2 cellular contexts compared by ENCODE assay signal in genomic region chr12:15423629-15424028, GRCh38.
TF ChIP-seq lines count a peak whose summit lies in the region.

No MANE protein-coding gene starts in this region.

TF ChIP-seq in GM23338, 12 proteins besides CTCF, POLR2A, EP300 and RAD21:
- TF ChIP-seq, protein P1, sequence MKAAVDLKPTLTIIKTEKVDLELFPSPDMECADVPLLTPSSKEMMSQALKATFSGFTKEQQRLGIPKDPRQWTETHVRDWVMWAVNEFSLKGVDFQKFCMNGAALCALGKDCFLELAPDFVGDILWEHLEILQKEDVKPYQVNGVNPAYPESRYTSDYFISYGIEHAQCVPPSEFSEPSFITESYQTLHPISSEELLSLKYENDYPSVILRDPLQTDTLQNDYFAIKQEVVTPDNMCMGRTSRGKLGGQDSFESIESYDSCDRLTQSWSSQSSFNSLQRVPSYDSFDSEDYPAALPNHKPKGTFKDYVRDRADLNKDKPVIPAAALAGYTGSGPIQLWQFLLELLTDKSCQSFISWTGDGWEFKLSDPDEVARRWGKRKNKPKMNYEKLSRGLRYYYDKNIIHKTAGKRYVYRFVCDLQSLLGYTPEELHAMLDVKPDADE (IDR thresholded peaks at IDR 0.05): no peak
- no peak for TF ChIP-seq ZNF462 (CRISPR knock-in tag; IDR thresholded peaks at IDR 0.05)
- TF ChIP-seq, protein P2, sequence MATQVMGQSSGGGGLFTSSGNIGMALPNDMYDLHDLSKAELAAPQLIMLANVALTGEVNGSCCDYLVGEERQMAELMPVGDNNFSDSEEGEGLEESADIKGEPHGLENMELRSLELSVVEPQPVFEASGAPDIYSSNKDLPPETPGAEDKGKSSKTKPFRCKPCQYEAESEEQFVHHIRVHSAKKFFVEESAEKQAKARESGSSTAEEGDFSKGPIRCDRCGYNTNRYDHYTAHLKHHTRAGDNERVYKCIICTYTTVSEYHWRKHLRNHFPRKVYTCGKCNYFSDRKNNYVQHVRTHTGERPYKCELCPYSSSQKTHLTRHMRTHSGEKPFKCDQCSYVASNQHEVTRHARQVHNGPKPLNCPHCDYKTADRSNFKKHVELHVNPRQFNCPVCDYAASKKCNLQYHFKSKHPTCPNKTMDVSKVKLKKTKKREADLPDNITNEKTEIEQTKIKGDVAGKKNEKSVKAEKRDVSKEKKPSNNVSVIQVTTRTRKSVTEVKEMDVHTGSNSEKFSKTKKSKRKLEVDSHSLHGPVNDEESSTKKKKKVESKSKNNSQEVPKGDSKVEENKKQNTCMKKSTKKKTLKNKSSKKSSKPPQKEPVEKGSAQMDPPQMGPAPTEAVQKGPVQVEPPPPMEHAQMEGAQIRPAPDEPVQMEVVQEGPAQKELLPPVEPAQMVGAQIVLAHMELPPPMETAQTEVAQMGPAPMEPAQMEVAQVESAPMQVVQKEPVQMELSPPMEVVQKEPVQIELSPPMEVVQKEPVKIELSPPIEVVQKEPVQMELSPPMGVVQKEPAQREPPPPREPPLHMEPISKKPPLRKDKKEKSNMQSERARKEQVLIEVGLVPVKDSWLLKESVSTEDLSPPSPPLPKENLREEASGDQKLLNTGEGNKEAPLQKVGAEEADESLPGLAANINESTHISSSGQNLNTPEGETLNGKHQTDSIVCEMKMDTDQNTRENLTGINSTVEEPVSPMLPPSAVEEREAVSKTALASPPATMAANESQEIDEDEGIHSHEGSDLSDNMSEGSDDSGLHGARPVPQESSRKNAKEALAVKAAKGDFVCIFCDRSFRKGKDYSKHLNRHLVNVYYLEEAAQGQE (IDR thresholded peaks at IDR 0.05; ENCODE audit: unreplicated experiment): no peak
- TF ChIP-seq STAT1 (IDR thresholded peaks at IDR 0.05; ENCODE audit: unreplicated experiment): no peak
- no peak for TF ChIP-seq JUNB (IDR thresholded peaks at IDR 0.05; ENCODE audit: unreplicated experiment)
- TF ChIP-seq NANOG (IDR thresholded peaks at IDR 0.05; ENCODE audit: borderline replicate concordance): no peak
- TF ChIP-seq EZH2 (IDR thresholded peaks at IDR 0.05; ENCODE audit: low read depth, unreplicated experiment): no peak
- TF ChIP-seq POLR2AphosphoS5 (IDR thresholded peaks at IDR 0.05; ENCODE audit: low read depth): no peak
- no peak for TF ChIP-seq EZH2phosphoT487 (IDR thresholded peaks at IDR 0.05; ENCODE audit: unreplicated experiment)
- TF ChIP-seq CREB1 (CRISPR knock-in tag; IDR thresholded peaks at IDR 0.05; ENCODE audit: low read depth): no peak; the same call in 1 of the 2 replicates
- no peak for TF ChIP-seq ZNF114 (CRISPR knock-in tag; IDR thresholded peaks at IDR 0.05)
- TF ChIP-seq ZNF331 (CRISPR knock-in tag; IDR thresholded peaks at IDR 0.05; ENCODE audit: low read depth): no peak
TF ChIP-seq in GM23338: peak in this region for 0.

TF ChIP-seq in H1, 55 proteins besides CTCF, POLR2A, EP300 and RAD21:
- TF ChIP-seq JUND (IDR thresholded peaks at IDR 0.05; ENCODE audit: low read length) (peak; percentile 65; the same call in 1 of the 2 replicates), CEBPB (IDR thresholded peaks at IDR 0.05; ENCODE audit: low read depth, low read length) (peak; percentile 67; the same call in 1 of the 2 replicates), USF2 (IDR thresholded peaks at IDR 0.05; ENCODE audit: low read length) (no peak), SRF (IDR thresholded peaks at IDR 0.05; ENCODE audit: low read depth, low read length) (no peak)
